24 cellular contexts compared by ENCODE assay signal in genomic region chr7:114986805-114987204, GRCh38.
A peak's percentile ranks its signal among the peaks of the same experiment; 100 is the strongest.
DNase-seq lines count a peak whose midpoint lies in the region; ATAC-seq, FAIRE-seq and TF ChIP-seq lines count a peak whose summit lies in the region.
"Had no signal": no experiment of that assay in that cellular context is flagged by ENCODE, and none has a peak within 500 bp of the region (broad histone marks: within the 10 kb centered on the region; RNA-seq: fewer than 3 reads in every experiment).

No MANE protein-coding gene starts in this region.

- H3K36me3 Mint-ChIP-seq in CD8-positive, alpha-beta T cell = peaks cover 60% of the 10 kb centered on the region
- H3K36me3 Mint-ChIP-seq: natural killer cell had no signal

- H3K27me3 Mint-ChIP-seq in CD8-positive, alpha-beta T cell (ENCODE audit: low read depth) = no peaks in the 10 kb centered on the region
- H3K27me3 Mint-ChIP-seq: B cell, brain had no signal

- H3K36me3 ChIP-seq in CD8-positive, alpha-beta T cell (ENCODE audit: insufficient read depth, low read length) = no peaks in the 10 kb centered on the region
- peaks cover 4% of the 10 kb centered on the region for H3K36me3 ChIP-seq in osteoblast (ENCODE audit: insufficient read depth, low read length)
- H3K36me3 ChIP-seq: gastrocnemius medialis, lower lobe of right lung had no signal

- no peak overlapping the region for H3K4me3 ChIP-seq in CD8-positive, alpha-beta T cell (ENCODE audit: low read depth, low read length)
- H3K4me3 ChIP-seq in osteoblast (ENCODE audit: insufficient read depth, low read length) = no peak overlapping the region
- H3K4me3 ChIP-seq: gastrocnemius medialis, lower lobe of right lung, vagina had no signal

- intact Hi-C loops in CD8-positive, alpha-beta T cell (cut with DNase I, micrococcal nuclease) = no loop called here

- H3K4me1 ChIP-seq in CD8-positive, alpha-beta T cell (ENCODE audit: insufficient read depth, low read length) = no peaks in the 10 kb centered on the region
- peaks cover 36% of the 10 kb centered on the region for H3K4me1 ChIP-seq in osteoblast (ENCODE audit: insufficient read depth, low read length)

- CTCF ChIA-PET in CD8-positive, alpha-beta T cell (lab: Charles Lee) = no interaction called here

- POLR2A ChIA-PET in CD8-positive, alpha-beta T cell (lab: Charles Lee) = no interaction called here

- H3K27ac Mint-ChIP-seq in CD8-positive, alpha-beta T cell = peak overlapping the region; percentile 15
- H3K27ac Mint-ChIP-seq: B cell, brain, natural killer cell had no signal

- no peak overlapping the region for H3K27ac ChIP-seq in CD8-positive, alpha-beta T cell (ENCODE audit: low read depth, low read length)
- peak overlapping the region; percentile 41 for H3K27ac ChIP-seq in osteoblast (ENCODE audit: low read depth, low read length)
- H3K27ac ChIP-seq: lower lobe of right lung, vagina had no signal

- H2AFZ ChIP-seq in osteoblast (ENCODE audit: low read length) = no peak overlapping the region

- H4K20me1 ChIP-seq in osteoblast (ENCODE audit: insufficient read depth, low read length) = no peaks in the 10 kb centered on the region

- ATAC-seq in CD8-positive, alpha-beta T cell = no peak
- ATAC-seq in HG03521 (IDR thresholded peaks at IDR 0.05; ENCODE audit: unreplicated experiment) = no peak
- ATAC-seq: gastrocnemius medialis, HepG2, lower lobe of right lung, natural killer cell, Panc1, SK-N-SH treated with all-trans-retinoic acid at 6 μM for 48 hours had no signal

- H3K4me2 ChIP-seq in osteoblast (ENCODE audit: insufficient read depth, low read length) = no peak overlapping the region

- H3K79me2 ChIP-seq in osteoblast (ENCODE audit: insufficient read depth, low read length) = peaks cover 8% of the 10 kb centered on the region

- no peaks in the 10 kb centered on the region for H3K9me3 ChIP-seq in CD8-positive, alpha-beta T cell (ENCODE audit: low read length)
- no peaks in the 10 kb centered on the region for H3K9me3 ChIP-seq in osteoblast (ENCODE audit: low read depth, low read length)
- H3K9me3 ChIP-seq: gastrocnemius medialis, lower lobe of right lung, vagina had no signal

- H3K27me3 ChIP-seq in CD8-positive, alpha-beta T cell (ENCODE audit: insufficient read depth, low read length) = no peaks in the 10 kb centered on the region
- no peaks in the 10 kb centered on the region for H3K27me3 ChIP-seq in osteoblast (ENCODE audit: insufficient read depth, low read length)
- H3K27me3 ChIP-seq: gastrocnemius medialis, vagina had no signal

- peak; percentile 95 for FAIRE-seq in RCC 7860 (lab: Jason Lieb, UNC)
- FAIRE-seq: endothelial cell of umbilical vein, HepG2, small intestine had no signal

- no peak for DNase-seq in CD8-positive, alpha-beta T cell
- peak; percentile 48 for DNase-seq in RCC 7860 (ENCODE audit: low spot score)
- peak; percentile 34 for DNase-seq in fibroblast of peridontal ligament (ENCODE audit: extremely low read depth)
- DNase-seq in osteoblast (ENCODE audit: insufficient read length, low spot score, missing footprints) = no peak
- DNase-seq in NCI-H510A (lab: John Stamatoyannopoulos, UW) = no peak
- DNase-seq in OCI-M2 (lab: John Stamatoyannopoulos, UW; ENCODE audit: unreplicated experiment) = no peak
- DNase-seq: activated CD4-positive, alpha-beta T cell treated with anti-CD3 and anti-CD28 coated beads, Interleukin-2, amount 50 U/mL, for 1 hour; activated CD8-positive, alpha-beta memory T cell treated with anti-CD3 and anti-CD28 coated beads, Interleukin-2, amount 50 U/mL, for 48 hours; activated naive CD4-positive, alpha-beta T cell treated with Interleukin-2 at 50 U/mL for 16 hours; cortex of kidney; gastrocnemius medialis; lower lobe of right lung; natural killer cell; NCI-H1417 treated with DMSO at 0.1 percent for 48 hours; small intestine; stimulated activated CD4-positive, alpha-beta T cell treated with anti-CD3 and anti-CD28 coated beads, Interleukin-4, amount 100 ng/mL, for 4 hours had no signal

- TF ChIP-seq CTCF in CD8-positive, alpha-beta T cell (IDR thresholded peaks at IDR 0.05) = no peak
- no peak for TF ChIP-seq CTCF in osteoblast (IDR thresholded peaks at IDR 0.05; ENCODE audit: extremely low read depth, low read depth, low read length)

- no peaks in the 10 kb centered on the region for H3K9me3 Mint-ChIP-seq in CD8-positive, alpha-beta T cell
- H3K9me3 Mint-ChIP-seq: natural killer cell had no signal

- no peak overlapping the region for H3K4me3 Mint-ChIP-seq in CD8-positive, alpha-beta T cell
- H3K4me3 Mint-ChIP-seq: B cell, brain, natural killer cell had no signal

- H3K4me1 Mint-ChIP-seq in CD8-positive, alpha-beta T cell (ENCODE audit: low read depth) = peaks cover 19% of the 10 kb centered on the region
- H3K4me1 Mint-ChIP-seq: brain had no signal

Comparison
In these comparisons a context has a peak if more than half of its experiments do, and no peak if none do; other contexts are left out.
1. DNase-seq: peak in RCC 7860 (single experiment) and fibroblast of peridontal ligament (single experiment); none in CD8-positive, alpha-beta T cell (0 of 7), osteoblast (single experiment), NCI-H510A (single experiment) and OCI-M2 (single experiment).